ENCODE assay signal across 22 cellular contexts in the genomic region with DNA sequence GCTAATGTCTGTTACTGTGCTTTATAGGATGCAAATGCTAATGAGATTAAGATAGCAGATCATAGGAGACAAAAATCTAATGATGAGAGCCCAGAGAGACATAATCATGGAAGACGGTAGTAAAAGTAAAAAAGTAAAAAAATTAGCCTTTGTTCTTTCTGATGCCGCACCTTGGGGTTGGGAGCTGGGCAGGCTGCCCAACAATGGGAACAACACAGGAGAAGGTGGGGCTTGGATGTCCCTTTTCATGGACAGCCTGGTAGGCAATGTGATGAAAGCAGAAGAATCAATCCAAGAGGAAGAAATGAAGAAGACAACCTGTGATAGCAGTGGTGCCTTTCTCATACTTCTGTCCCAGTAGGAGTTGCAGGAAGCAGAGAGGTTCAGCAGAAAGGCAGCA. TPM values are rescaled to one million over a fixed set of nuclear protein-coding genes. Genes with fewer than 3 reads are reported as not detected.
A peak's percentile ranks its signal among the peaks of the same experiment; 100 is the strongest.
DNase-seq lines count a peak whose midpoint lies in the region; ATAC-seq and TF ChIP-seq lines count a peak whose summit lies in the region.
"Had no signal": no experiment of that assay in that cellular context is flagged by ENCODE, and none has a peak within 500 bp of the region (broad histone marks: within the 10 kb centered on the region; RNA-seq: fewer than 3 reads in every experiment).

No MANE protein-coding gene starts in this region.

- H3K27ac Mint-ChIP-seq in activated naive CD8-positive, alpha-beta T cell treated with anti-CD3 and anti-CD28 coated beads, Interleukin-2, amount 10 ng/mL, durations not matched to agents 7 days and 5 days = peak overlapping the region; percentile 17
- H3K27ac Mint-ChIP-seq in activated naive CD8-positive, alpha-beta T cell treated with anti-CD3 and anti-CD28 coated beads, Interleukin-2, amount 50 U/mL, for 24 hours = no peak overlapping the region
- peak overlapping the region; percentile 31 for H3K27ac Mint-ChIP-seq in activated B cell treated with CpG ODN at 0.5 μM for 24 hours

- intact Hi-C loops in activated B cell treated with CpG ODN at 0.5 μM for 24 hours (cut with micrococcal nuclease) (no loop called here), adrenal gland (cut with DNase I) (no loop called here)

- peaks cover 56% of the 10 kb centered on the region for H3K36me3 Mint-ChIP-seq in activated naive CD8-positive, alpha-beta T cell treated with anti-CD3 and anti-CD28 coated beads, Interleukin-2, amount 10 ng/mL, durations not matched to agents 7 days and 5 days
- peaks cover 73% of the 10 kb centered on the region for H3K36me3 Mint-ChIP-seq in activated naive CD8-positive, alpha-beta T cell treated with anti-CD3 and anti-CD28 coated beads, Interleukin-2, amount 50 U/mL, for 24 hours (ENCODE audit: low read depth)
- H3K36me3 Mint-ChIP-seq in activated B cell treated with CpG ODN at 0.5 μM for 24 hours (ENCODE audit: low read depth) = peaks cover 98% of the 10 kb centered on the region

- TF ChIP-seq CTCF in activated B cell treated with CpG ODN at 0.5 μM for 24 hours (IDR thresholded peaks at IDR 0.05) (no peak), hepatocyte (IDR thresholded peaks at IDR 0.05; ENCODE audit: poor library complexity) (no peak), adrenal gland (IDR thresholded peaks at IDR 0.05) (no peak)

- 94% methylated on average over 2 of the region's 2 CpGs for WGBS in hepatocyte (ENCODE audit: low lambda C conversion rate, missing lambda C conversion rate)
- 92 to 98% (median 96%) methylated on average over 2 of the region's 2 CpGs for WGBS in adrenal gland, 4 donors

- H3K9me3 ChIP-seq in hepatocyte (ENCODE audit: low read depth) = no peaks in the 10 kb centered on the region
- H3K9me3 ChIP-seq in adrenal gland (replicated peaks in 1 of 3) = no peaks in the 10 kb centered on the region
- H3K9me3 ChIP-seq: BLaER1, SJSA1 had no signal

- H3K36me3 ChIP-seq in hepatocyte (replicated peaks; ENCODE audit: insufficient read depth, low read depth) (no peaks in the 10 kb centered on the region), adrenal gland (replicated peaks in 1 of 2) (peaks cover 0 to 68% of the 10 kb centered on the region in 2 donors)

- no peak for DNase-seq in activated naive CD8-positive, alpha-beta T cell treated with anti-CD3 and anti-CD28 coated beads, Interleukin-2, amount 10 ng/mL, durations not matched to agents 7 days and 5 days
- no peak for DNase-seq in activated naive CD8-positive, alpha-beta T cell treated with anti-CD3 and anti-CD28 coated beads, Interleukin-2, amount 50 U/mL, for 24 hours
- no peak for DNase-seq in activated B cell treated with CpG ODN at 0.5 μM for 24 hours
- peak; percentile 14 for DNase-seq in mucosa of gallbladder (ENCODE audit: low spot score)
- DNase-seq in NCI-H748 treated with DMSO at 0.1 percent for 48 hours (lab: John Stamatoyannopoulos, UW) = no peak
- DNase-seq in hepatocyte (ENCODE audit: low spot score) = no peak
- no peak for DNase-seq in HCEC 1CT
- no peak for DNase-seq in adrenal gland
- DNase-seq: Calu3, DMS53, Karpas-422, NCI-H1092 treated with DMSO at 0.1 percent for 48 hours, NCI-H1436, NCI-H187, NCI-H2107, NCI-H446, NCI-H526, Right ventricle myocardium superior, RPMI8226 had no signal

- H4K20me1 ChIP-seq in hepatocyte (ENCODE audit: insufficient read depth, poor library complexity, severe bottlenecking) = no peaks in the 10 kb centered on the region
- H4K20me1 ChIP-seq: BLaER1 had no signal

- no peak overlapping the region for H2AFZ ChIP-seq in hepatocyte

- no peaks in the 10 kb centered on the region for H3K9me2 ChIP-seq in hepatocyte (replicated peaks; ENCODE audit: insufficient read depth)

- CTCF ChIA-PET in activated B cell treated with CpG ODN at 0.5 μM for 24 hours (lab: Charles Lee) = interaction anchor here (0.6 kb wide), 1 partner anchor 18 kb away, joined by 3 read pairs; no protein-coding TSS in a partner anchor

- no peaks in the 10 kb centered on the region for H3K9me3 Mint-ChIP-seq in activated naive CD8-positive, alpha-beta T cell treated with anti-CD3 and anti-CD28 coated beads, Interleukin-2, amount 10 ng/mL, durations not matched to agents 7 days and 5 days
- no peaks in the 10 kb centered on the region for H3K9me3 Mint-ChIP-seq in activated naive CD8-positive, alpha-beta T cell treated with anti-CD3 and anti-CD28 coated beads, Interleukin-2, amount 50 U/mL, for 24 hours
- no peaks in the 10 kb centered on the region for H3K9me3 Mint-ChIP-seq in activated B cell treated with CpG ODN at 0.5 μM for 24 hours

- POLR2A ChIA-PET in activated naive CD8-positive, alpha-beta T cell treated with anti-CD3 and anti-CD28 coated beads, Interleukin-2, amount 10 ng/mL, durations not matched to agents 7 days and 5 days (lab: Charles Lee) = no interaction called here
- POLR2A ChIA-PET in activated B cell treated with CpG ODN at 0.5 μM for 24 hours (lab: Charles Lee) = interaction anchor here (0.8 kb wide), 1 partner anchor 77 kb away, joined by 9 read pairs; no protein-coding TSS in a partner anchor

- H3K27ac ChIP-seq in hepatocyte (no peak overlapping the region), adrenal gland (no peak overlapping the region)
- H3K27ac ChIP-seq: BLaER1, SJSA1 had no signal

- no peak for TF ChIP-seq POLR2A in adrenal gland (IDR thresholded peaks at IDR 0.05)

- H3K27me3 Mint-ChIP-seq in activated naive CD8-positive, alpha-beta T cell treated with anti-CD3 and anti-CD28 coated beads, Interleukin-2, amount 10 ng/mL, durations not matched to agents 7 days and 5 days = no peaks in the 10 kb centered on the region
- no peaks in the 10 kb centered on the region for H3K27me3 Mint-ChIP-seq in activated naive CD8-positive, alpha-beta T cell treated with anti-CD3 and anti-CD28 coated beads, Interleukin-2, amount 50 U/mL, for 24 hours
- no peaks in the 10 kb centered on the region for H3K27me3 Mint-ChIP-seq in activated B cell treated with CpG ODN at 0.5 μM for 24 hours

- H3K79me2 ChIP-seq in hepatocyte = no peaks in the 10 kb centered on the region

- no peak overlapping the region for H3K4me3 Mint-ChIP-seq in activated naive CD8-positive, alpha-beta T cell treated with anti-CD3 and anti-CD28 coated beads, Interleukin-2, amount 10 ng/mL, durations not matched to agents 7 days and 5 days
- H3K4me3 Mint-ChIP-seq in activated naive CD8-positive, alpha-beta T cell treated with anti-CD3 and anti-CD28 coated beads, Interleukin-2, amount 50 U/mL, for 24 hours = no peak overlapping the region
- H3K4me3 Mint-ChIP-seq in activated B cell treated with CpG ODN at 0.5 μM for 24 hours = no peak overlapping the region

- ATAC-seq in activated naive CD8-positive, alpha-beta T cell treated with anti-CD3 and anti-CD28 coated beads, Interleukin-2, amount 10 ng/mL, durations not matched to agents 7 days and 5 days (ENCODE audit: low read depth) = no peak
- no peak for ATAC-seq in activated naive CD8-positive, alpha-beta T cell treated with anti-CD3 and anti-CD28 coated beads, Interleukin-2, amount 50 U/mL, for 24 hours
- ATAC-seq in activated B cell treated with CpG ODN at 0.5 μM for 24 hours (ENCODE audit: low read depth) = no peak
- ATAC-seq: HepG2 had no signal

- no peak overlapping the region for H3K4me3 ChIP-seq in hepatocyte
- no peak overlapping the region for H3K4me3 ChIP-seq in adrenal gland
- H3K4me3 ChIP-seq: BLaER1, SJSA1 had no signal

- H3K4me1 ChIP-seq in hepatocyte (ENCODE audit: insufficient read depth) (no peaks in the 10 kb centered on the region), adrenal gland (replicated peaks in 1 of 2) (no peaks in the 10 kb centered on the region)
- H3K4me1 ChIP-seq: BLaER1, SJSA1 had no signal

- H3K27me3 ChIP-seq in hepatocyte = no peaks in the 10 kb centered on the region
- no peaks in the 10 kb centered on the region for H3K27me3 ChIP-seq in adrenal gland
- H3K27me3 ChIP-seq: BLaER1, SJSA1 had no signal

- H3K4me1 Mint-ChIP-seq in activated naive CD8-positive, alpha-beta T cell treated with anti-CD3 and anti-CD28 coated beads, Interleukin-2, amount 10 ng/mL, durations not matched to agents 7 days and 5 days = peaks cover 12% of the 10 kb centered on the region
- no peaks in the 10 kb centered on the region for H3K4me1 Mint-ChIP-seq in activated naive CD8-positive, alpha-beta T cell treated with anti-CD3 and anti-CD28 coated beads, Interleukin-2, amount 50 U/mL, for 24 hours
- H3K4me1 Mint-ChIP-seq in activated B cell treated with CpG ODN at 0.5 μM for 24 hours = no peaks in the 10 kb centered on the region

- no peak overlapping the region for H3K4me2 ChIP-seq in hepatocyte
- H3K4me2 ChIP-seq: BLaER1 had no signal

RNA-seq across cellular contexts. Expression of a gene that starts 57.2 kb away (rescaled TPM):
- 10 to 100 TPM; 68.3 to 70.5 TPM for total RNA-seq in activated naive CD8-positive, alpha-beta T cell treated with anti-CD3 and anti-CD28 coated beads, Interleukin-2, amount 10 ng/mL, durations not matched to agents 7 days and 5 days
- total RNA-seq in activated B cell treated with CpG ODN at 0.5 μM for 24 hours (55.9 and 63.8 TPM in 2 replicates), mucosa of gallbladder (72.3 TPM), hepatocyte (58.7 and 59.0 TPM in 2 replicates), adrenal gland (10 to 100 TPM; 23.8 to 93.2 (median 59.6) TPM)
- polyA plus RNA-seq in hepatocyte (54.8 and 61.9 TPM in 2 replicates), adrenal gland (100 to 1,000 TPM in 1 of 3 donors, 10 to 100 TPM in 2; 16.5 to 108 (median 21.7) TPM)
